In the genomic region with DNA sequence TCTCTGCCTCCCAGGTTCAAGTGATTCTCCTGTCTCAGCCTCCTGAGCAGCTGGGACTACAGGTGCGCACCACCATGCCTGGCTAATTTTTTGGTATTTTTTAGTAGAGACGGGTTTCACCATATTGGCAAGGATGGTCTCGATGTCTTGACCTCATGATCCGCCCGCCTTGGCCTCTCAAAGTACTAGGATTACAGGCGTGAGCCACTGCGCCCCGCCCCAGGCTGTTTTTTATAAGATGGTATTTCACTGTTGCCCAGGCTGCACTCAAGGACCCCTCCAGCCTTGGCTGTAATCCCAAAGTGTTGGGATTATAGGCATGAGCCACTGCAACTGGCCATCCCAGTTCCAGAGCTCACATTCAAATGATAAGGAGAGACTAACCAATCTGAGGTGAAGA, we compare ENCODE assay signal across 8 cellular contexts. TPM values are rescaled to one million over a fixed set of nuclear protein-coding genes. Genes with fewer than 3 reads are reported as not detected.
A peak's percentile ranks its signal among the peaks of the same experiment; 100 is the strongest.
DNase-seq lines count a peak whose midpoint lies in the region; ATAC-seq, FAIRE-seq and TF ChIP-seq lines count a peak whose summit lies in the region.
"Not testable (repeated sequence)": the region's sequence is repeated elsewhere in the genome, so short reads cannot be mapped to it uniquely, and the experiment has no call there.

No MANE protein-coding gene starts in this region.

- not testable (repeated sequence) for BruUV-seq in K562 (replicated peaks; lab: Mats Ljungman, UMichigan)

- intact Hi-C loops in K562 (cut with micrococcal nuclease); sciatic nerve (cut with DNase I); vagina (cut with DNase I): not testable (repeated sequence)

- not testable (repeated sequence) for H3K27me3 Mint-ChIP-seq in activated T-cell treated with anti-CD3 and anti-CD28 coated beads, Interleukin-2, amount 50 U/mL, for 72 hours (ENCODE audit: low read depth)

- ATAC-seq in activated T-cell treated with anti-CD3 and anti-CD28 coated beads, Interleukin-2, amount 50 U/mL, for 72 hours (replicated peaks in 1 of 2): not testable (repeated sequence)
- ATAC-seq in K562 (0 out of 3 replicates have a peak, but pooled peaks have one; percentile 2), sciatic nerve (peak; percentile 2)

- peaks cover 31% of the 10 kb centered on the region for H4K20me1 ChIP-seq in GM23248 (ENCODE audit: insufficient read depth)
- peaks cover 51% of the 10 kb centered on the region for H4K20me1 ChIP-seq in SU-DHL-6 (ENCODE audit: low read depth, low read length)
- peaks cover 46% of the 10 kb centered on the region for H4K20me1 ChIP-seq in K562 (replicated peaks; ENCODE audit: control insufficient read depth, insufficient read depth, low read length)

- H3K27ac Mint-ChIP-seq in activated T-cell treated with anti-CD3 and anti-CD28 coated beads, Interleukin-2, amount 50 U/mL, for 72 hours: peak overlapping the region; percentile 82

- not testable (repeated sequence) for H3K9me1 ChIP-seq in K562 (ENCODE audit: control insufficient read depth, insufficient read depth, low read length)

- H3K4me1 ChIP-seq in GM23248 (ENCODE audit: insufficient read depth) (peaks cover 38% of the 10 kb centered on the region), cardiac muscle cell (ENCODE audit: low read depth) (peaks cover 28% of the 10 kb centered on the region), muscle layer of colon (ENCODE audit: insufficient read depth, low read length) (peaks cover 57% of the 10 kb centered on the region), vagina (peaks cover 75% of the 10 kb centered on the region)
- H3K4me1 ChIP-seq in K562 (replicated peaks in 1 of 2; ENCODE audit: control insufficient read depth in 2 of 2, insufficient read depth in 2 of 2, low read length in 2 of 2): not testable (repeated sequence)

- peaks cover 55% of the 10 kb centered on the region for H3K4me1 Mint-ChIP-seq in activated T-cell treated with anti-CD3 and anti-CD28 coated beads, Interleukin-2, amount 50 U/mL, for 72 hours (ENCODE audit: low read depth)

- FAIRE-seq in K562 (lab: Jason Lieb, UNC): not testable (repeated sequence)

- not testable (repeated sequence) for H3K9ac ChIP-seq in GM23248; SU-DHL-6 (ENCODE audit: low read length); K562 (ENCODE audit: insufficient read depth in 1 of 2, low read depth in 2 of 2, low read length in 2 of 2); muscle layer of colon (ENCODE audit: low read length)

- H3K79me2 ChIP-seq in GM23248 (ENCODE audit: insufficient read depth) (peaks cover 64% of the 10 kb centered on the region), SU-DHL-6 (ENCODE audit: insufficient read depth, low read length) (peaks cover 39% of the 10 kb centered on the region), K562 (ENCODE audit: control insufficient read depth, insufficient read depth, low read length) (peaks cover 38% of the 10 kb centered on the region)

- peaks cover 29 to 65% of the 10 kb centered on the region in 2 donors for H3K36me3 Mint-ChIP-seq in activated T-cell treated with anti-CD3 and anti-CD28 coated beads, Interleukin-2, amount 50 U/mL, for 72 hours (ENCODE audit: insufficient read depth in 2 of 2)

- not testable (repeated sequence) for H3K27me3 ChIP-seq in GM23248 (replicated peaks; ENCODE audit: insufficient read depth); SU-DHL-6 (ENCODE audit: low read length); K562 (ENCODE audit: control insufficient read depth in 2 of 2, insufficient read depth in 2 of 2, low read length in 2 of 2); cardiac muscle cell; muscle layer of colon (ENCODE audit: control insufficient read depth in 1 of 2, insufficient read depth in 2 of 2, low read length in 2 of 2); vagina

- POLR2A ChIA-PET in K562 (lab: Yijun Ruan, JAX): interaction anchor here (0.5 to 8.7 kb wide), 23 partner anchors 10 to 580 kb away, joined by 3 to 239 read pairs (median 3); a partner anchor contains a TSS

- 86 to 91% methylated on average over 8 of the region's 8 CpGs for WGBS in GM23248 (ENCODE audit: low coverage in 1 of 2, low lambda C conversion rate in 2 of 2, missing lambda C conversion rate in 2 of 2), 2 experiments
- 93% methylated on average over 8 of the region's 8 CpGs for WGBS in K562 (ENCODE audit: insufficient coverage, low coverage, missing lambda C conversion rate)

- TF ChIP-seq POLR2A in K562 (conservative IDR thresholded peaks at IDR 0.05); vagina (IDR thresholded peaks at IDR 0.05): not testable (repeated sequence)

- TF ChIP-seq RAD21 in K562 (CRISPR knock-in tag; conservative IDR thresholded peaks at IDR 0.05 in 1 of 2, IDR thresholded peaks at IDR 0.05 in 1 of 2): not testable (repeated sequence)

- in situ Hi-C loops in GM23248 (cut with MboI); K562 (cut with MboI): not testable (repeated sequence)

- not testable (repeated sequence) for H2AFZ ChIP-seq in GM23248; SU-DHL-6 (ENCODE audit: low read depth, low read length, severe bottlenecking); K562 (ENCODE audit: low read depth, low read length)

- TF ChIP-seq EP300 in K562 (IDR thresholded peaks at IDR 0.05; ENCODE audit: low read length): not testable (repeated sequence)

- H3K9me3 ChIP-seq in GM23248 (ENCODE audit: low read depth); SU-DHL-6 (ENCODE audit: insufficient read depth, low read length); K562 (replicated peaks; ENCODE audit: control insufficient read depth, insufficient read depth, low read depth, low read length); cardiac muscle cell (ENCODE audit: low read depth); muscle layer of colon (ENCODE audit: low read length); vagina: not testable (repeated sequence)

- not testable (repeated sequence) for H3K9me3 Mint-ChIP-seq in activated T-cell treated with anti-CD3 and anti-CD28 coated beads, Interleukin-2, amount 50 U/mL, for 72 hours

- H3K9me2 ChIP-seq in GM23248 (ENCODE audit: insufficient read depth); SU-DHL-6 (replicated peaks; ENCODE audit: insufficient read depth, low read length): not testable (repeated sequence)

- not testable (repeated sequence) for H3K4me3 Mint-ChIP-seq in activated T-cell treated with anti-CD3 and anti-CD28 coated beads, Interleukin-2, amount 50 U/mL, for 72 hours

- H3K27ac ChIP-seq in GM23248 (peak overlapping the region; percentile 57), SU-DHL-6 (ENCODE audit: low read depth, low read length) (0 out of 2 replicates have a peak overlapping the region, but pooled peaks have one; percentile 9), cardiac muscle cell (peak overlapping the region; percentile 68), muscle layer of colon (ENCODE audit: low read depth, low read length) (peak overlapping the region; percentile 42), vagina (peak overlapping the region; percentile 27)
- H3K27ac ChIP-seq in K562 (ENCODE audit: extremely low read depth, low read depth, low read length): not testable (repeated sequence)

- H3F3A ChIP-seq in GM23248 (ENCODE audit: insufficient read depth) (peaks cover 98% of the 10 kb centered on the region), SU-DHL-6 (ENCODE audit: insufficient read depth) (peaks cover 99% of the 10 kb centered on the region)

- not testable (repeated sequence) for TF ChIP-seq CTCF in SU-DHL-6 (IDR thresholded peaks at IDR 0.05; ENCODE audit: insufficient read depth, low read length, poor library complexity, severe bottlenecking); K562 (IDR thresholded peaks at IDR 0.05 in 2 of 3, conservative IDR thresholded peaks at IDR 0.05 in 1 of 3; ENCODE audit: insufficient read depth in 2 of 3, low read depth in 1 of 3, low read length in 3 of 3); cardiac muscle cell (IDR thresholded peaks at IDR 0.05; ENCODE audit: low read depth, low read length); vagina (IDR thresholded peaks at IDR 0.05)

- H3K4me3 ChIP-seq in GM23248; SU-DHL-6 (ENCODE audit: insufficient read depth, low read length, poor library complexity, severe bottlenecking); K562; cardiac muscle cell; muscle layer of colon (ENCODE audit: low read depth in 1 of 2, low read length in 2 of 2); vagina: not testable (repeated sequence)

- peaks cover 62% of the 10 kb centered on the region for H3K36me3 ChIP-seq in GM23248 (ENCODE audit: low read depth)
- peaks cover 51% of the 10 kb centered on the region for H3K36me3 ChIP-seq in SU-DHL-6 (ENCODE audit: low read length)
- H3K36me3 ChIP-seq in K562 (ENCODE audit: control insufficient read depth, insufficient read depth, low read length): peaks cover 92% of the 10 kb centered on the region
- peaks cover 63% of the 10 kb centered on the region for H3K36me3 ChIP-seq in cardiac muscle cell
- H3K36me3 ChIP-seq in muscle layer of colon (ENCODE audit: insufficient read depth, low read length): peaks cover 80% of the 10 kb centered on the region
- peaks cover 0 to 81% of the 10 kb centered on the region in 2 donors for H3K36me3 ChIP-seq in vagina

- H3K4me2 ChIP-seq in GM23248 (ENCODE audit: unreplicated experiment); SU-DHL-6 (ENCODE audit: low read depth, low read length, poor library complexity, severe bottlenecking); K562 (ENCODE audit: insufficient read depth, low read length): not testable (repeated sequence)

- CTCF ChIA-PET in K562 (lab: Yijun Ruan, JAX; ENCODE audit: low intra/inter-chr PET ratio): not testable (repeated sequence)

- not testable (repeated sequence) for DNase-seq in GM23248; activated T-cell treated with anti-CD3 and anti-CD28 coated beads, Interleukin-2, amount 50 U/mL, for 72 hours; K562 (ENCODE audit: extremely low read depth in 1 of 4, low spot score in 3 of 4); cardiac muscle cell (ENCODE audit: low read depth in 1 of 2, low spot score in 1 of 2); vagina (ENCODE audit: extremely low spot score in 2 of 2)
- DNase-seq in sciatic nerve (ENCODE audit: low spot score): peak; percentile 47

RNA-seq across cellular contexts. Expression of a gene that starts 13.1 kb away (rescaled TPM):
- 141 and 171 TPM in 2 replicates for total RNA-seq in GM23248 (2014; rRNA removed; shearing (Covaris generic))
- 238 and 243 TPM in 2 replicates for polyA plus RNA-seq in GM23248 (2016; fragmentation: Nextera tagmentation; extraction: Ambion mirVana)
- 100 to 1,000 TPM; 409 to 541 TPM for total RNA-seq in activated T-cell treated with anti-CD3 and anti-CD28 coated beads, Interleukin-2, amount 50 U/mL, for 72 hours
- 228 and 415 TPM in 2 replicates for total RNA-seq in K562 (2011; cell fraction: chromatin; rRNA removed; ENCODE audit: low replicate concordance)
- 155 and 159 TPM in 2 replicates for total RNA-seq in K562 (2011; cell fraction: nucleolus; rRNA removed)
- total RNA-seq in K562 (2011; cell fraction: nucleoplasm; rRNA removed): 295 and 337 TPM in 2 replicates
- total RNA-seq in K562 (2014; rRNA removed): 251 and 341 TPM in 2 replicates
- total RNA-seq in K562 (2014; rRNA removed; fragmentation: Illumina TruSeq; extraction: Trizol): 537 and 645 TPM in 2 replicates
- total RNA-seq in K562 (2015; rRNA removed; fragmentation: Illumina TruSeq; extraction: Trizol): 344 and 365 TPM in 2 replicates
- total RNA-seq in K562 (2021): 477 and 495 TPM in 2 replicates
- polyA plus RNA-seq in K562 (2011; rRNA removed): 333 and 518 TPM in 2 replicates
- polyA plus RNA-seq in K562 (2011; cell fraction: cytosol; rRNA removed): 407 and 505 TPM in 2 replicates
- polyA plus RNA-seq in K562 (2011; cell fraction: nucleus; rRNA removed): 332 and 369 TPM in 2 replicates
- 333 and 367 TPM in 2 replicates for polyA plus RNA-seq in K562 (2012)
- polyA plus RNA-seq in K562 (2014; fragmentation: Illumina TruSeq; extraction: Trizol): 337 and 448 TPM in 2 replicates
- polyA plus RNA-seq in K562 (2014; fragmentation: Nextera tagmentation; extraction: Ambion mirVana): 1,000 to 10,000 TPM in 1 of 2 experiments, 100 to 1,000 TPM in 1; 955 to 1,200 TPM
- 534 and 652 TPM in 2 replicates for polyA plus RNA-seq in K562 (2014; rRNA removed)
- polyA minus RNA-seq in K562 (2011; rRNA and poly(A)+ RNA removed): 453 and 564 TPM in 2 replicates
- 130 and 151 TPM in 2 replicates for polyA minus RNA-seq in K562 (2011; cell fraction: cytosol; rRNA and poly(A)+ RNA removed)
- polyA minus RNA-seq in K562 (2011; cell fraction: nucleus; rRNA and poly(A)+ RNA removed): 191 and 286 TPM in 2 replicates
- 122 and 127 TPM in 2 replicates for total RNA-seq in cardiac muscle cell
- 160 and 184 TPM in 2 replicates for polyA plus RNA-seq in cardiac muscle cell
- total RNA-seq in sciatic nerve: 218 TPM
- total RNA-seq in vagina: 144 TPM
